6 cellular contexts compared by ENCODE assay signal in the genomic region with DNA sequence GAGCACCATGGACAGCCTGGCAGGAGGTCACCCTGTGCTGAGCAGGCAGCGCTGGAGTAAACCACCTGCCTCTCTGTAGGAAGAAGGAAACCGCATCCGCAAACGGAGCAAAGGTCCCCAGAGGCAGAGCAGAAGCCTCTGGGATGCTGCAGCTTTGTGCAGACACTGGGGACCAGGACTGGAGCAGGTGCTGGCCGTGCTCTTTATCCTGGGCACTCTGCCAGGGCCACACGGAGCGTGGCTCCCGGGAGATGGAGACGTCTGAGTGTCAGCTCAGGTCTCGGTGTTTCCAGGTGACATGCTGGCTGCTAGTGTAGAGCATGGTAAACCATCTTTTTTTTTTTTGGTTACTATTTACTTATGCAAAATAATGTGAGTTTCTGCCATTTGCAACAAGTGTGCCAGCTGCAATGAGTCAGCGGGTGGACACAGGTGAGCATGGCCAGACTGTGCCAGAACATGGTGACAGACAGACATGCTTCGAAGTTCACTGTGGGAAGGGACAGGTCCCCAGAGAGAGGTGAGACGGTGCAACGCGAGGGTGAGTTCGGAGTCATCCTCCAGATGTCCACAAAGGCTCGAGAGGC. TPM values are rescaled to one million over a fixed set of nuclear protein-coding genes. Genes with fewer than 3 reads are reported as not detected.
DNase-seq lines count a peak whose midpoint lies in the region; ATAC-seq, FAIRE-seq and TF ChIP-seq lines count a peak whose summit lies in the region.
"Not testable (repeated sequence)": the region's sequence is repeated elsewhere in the genome, so short reads cannot be mapped to it uniquely, and the experiment has no call there.

No MANE protein-coding gene starts in this region.

- not testable (repeated sequence) for TF ChIP-seq POLR2A in body of pancreas (IDR thresholded peaks at IDR 0.05)

- DNase-seq in GM18507 (ENCODE audit: extremely low spot score, insufficient read length, low read depth); left lobe of liver (ENCODE audit: low spot score); mucosa of descending colon: not testable (repeated sequence)
- peak in 1 of 4 donors; percentile 11 for DNase-seq in body of pancreas

- ATAC-seq in GM19438 (IDR thresholded peaks at IDR 0.05; ENCODE audit: low read depth, unreplicated experiment), result peak; percentile 35
- ATAC-seq in HG02642 (IDR thresholded peaks at IDR 0.05; ENCODE audit: poor library complexity, unreplicated experiment), result peak; percentile 20
- peak; percentile 62 for ATAC-seq in body of pancreas
- peak; percentile 41 for ATAC-seq in left lobe of liver
- peak; percentile 9 for ATAC-seq in mucosa of descending colon

- no CpG with 5 or more reads among the region's 17 CpGs for WGBS in body of pancreas, 2 donors

- FAIRE-seq in GM18507 (lab: Jason Lieb, UNC), result peak; percentile 80

- not testable (repeated sequence) for H3K36me3 ChIP-seq in body of pancreas (replicated peaks in 1 of 2; ENCODE audit: insufficient read depth in 1 of 2, low read depth in 2 of 2); mucosa of descending colon (ENCODE audit: low read depth)

- peak overlapping the region in 1 of 4 donors; percentile 17 for H3K27ac ChIP-seq in body of pancreas

- not testable (repeated sequence) for H3K4me3 ChIP-seq in body of pancreas, mucosa of descending colon

- intact Hi-C loops in body of pancreas (cut with DNase I); mucosa of descending colon (cut with DNase I, micrococcal nuclease): not testable (repeated sequence)

- H3K4me1 ChIP-seq in body of pancreas; mucosa of descending colon (ENCODE audit: low read depth): not testable (repeated sequence)

- H3K27me3 ChIP-seq in body of pancreas, result not testable (repeated sequence)

- H3K9me3 ChIP-seq in body of pancreas, mucosa of descending colon: not testable (repeated sequence)

- TF ChIP-seq CTCF in body of pancreas (IDR thresholded peaks at IDR 0.05); mucosa of descending colon (IDR thresholded peaks at IDR 0.05): not testable (repeated sequence)

RNA-seq across cellular contexts. Expression of gene SIK1, which starts 4.0 kb away (rescaled TPM):
- total RNA-seq in body of pancreas (10 to 100 TPM in 1 of 2 donors, under 1 TPM in 1; 0.52 to 43.2 TPM), left lobe of liver (6.3 TPM), mucosa of descending colon (10 to 100 TPM in 1 of 3 donors, 1 to 10 TPM in 2; 5.5 to 40.5 (median 7.9) TPM)

Comparison
In these comparisons a context has a peak if more than half of its experiments do, and no peak if none do; other contexts are left out.
1. ATAC-seq: peak in every context shown above with its lines; median percentile 62 in body of pancreas; 41 in left lobe of liver; 35 in GM19438; 20 in HG02642; 9 in mucosa of descending colon.